Comparison of ENCODE assay signal across 1 cellular context in genomic region chr1:171788696-171789095, GRCh38.
TF ChIP-seq lines count a peak whose summit lies in the region.

No MANE protein-coding gene starts in this region.

TF ChIP-seq in SK-N-SH, 30 proteins besides CTCF, POLR2A, EP300 and RAD21:
- TF ChIP-seq SIN3A (IDR thresholded peaks at IDR 0.05; ENCODE audit: borderline replicate concordance, low read depth, low read length) (no peak), SMC3 (IDR thresholded peaks at IDR 0.05; ENCODE audit: low read depth, low read length) (no peak), POLR2AphosphoS5 (IDR thresholded peaks at IDR 0.05; ENCODE audit: low read depth, low read length) (no peak), NFIC (IDR thresholded peaks at IDR 0.05; ENCODE audit: borderline replicate concordance) (peak; percentile 25; the same call in 1 of the 2 replicates), RFX5 (IDR thresholded peaks at IDR 0.05; ENCODE audit: low read length) (no peak), RXRA (IDR thresholded peaks at IDR 0.05; ENCODE audit: borderline replicate concordance, low read depth) (no peak)
